22 cellular contexts compared by ENCODE assay signal in genomic region chr12:11446372-11446771, GRCh38. TPM values are rescaled to one million over a fixed set of nuclear protein-coding genes. Genes with fewer than 3 reads are reported as not detected.
"Had no signal": no experiment of that assay in that cellular context is flagged by ENCODE, and none has a peak within 500 bp of the region (broad histone marks: within the 10 kb centered on the region; RNA-seq: fewer than 3 reads in every experiment).

No MANE protein-coding gene starts in this region.

- H3K4me2 ChIP-seq: smooth muscle cell had no signal

- H3K36me3 Mint-ChIP-seq: activated naive CD8-positive, alpha-beta T cell treated with anti-CD3 and anti-CD28 coated beads, Interleukin-2, amount 10 ng/mL, durations not matched to agents 7 days and 5 days had no signal

- H3K9me3 Mint-ChIP-seq: effector memory CD8-positive, alpha-beta T cell; immature natural killer cell had no signal

- H3K4me1 ChIP-seq: heart left ventricle, prostate gland, transverse colon had no signal

- ATAC-seq: effector memory CD8-positive, alpha-beta T cell; heart left ventricle; right cardiac atrium; stimulated activated naive CD8-positive, alpha-beta T cell treated with anti-CD3 and anti-CD28 coated beads, Interleukin-15, Interleukin-2, amounts not matched to agents 100 U/mL and 50 U/mL, for 24 hours had no signal

- H3K9me3 ChIP-seq: heart left ventricle, prostate gland, transverse colon had no signal

- H3K27ac ChIP-seq: epithelial cell of prostate, heart left ventricle, prostate gland, transverse colon had no signal

- DNase-seq: activated CD4-positive, alpha-beta T cell treated with anti-CD3 and anti-CD28 coated beads, Interleukin-2, amount 50 U/mL, for 4 hours; activated CD4-positive, CD25-positive, alpha-beta regulatory T cell treated with anti-CD3 and anti-CD28 coated beads, Interleukin-2, amount 50 U/mL, for 72 hours; activated naive CD4-positive, alpha-beta T cell; activated naive CD8-positive, alpha-beta T cell treated with anti-CD3 and anti-CD28 coated beads, Interleukin-2, amount 10 ng/mL, durations not matched to agents 7 days and 5 days; activated T-cell treated with anti-CD3 and anti-CD28 coated beads for 4 hours; dermis blood vessel endothelial cell; effector memory CD8-positive, alpha-beta T cell; heart left ventricle; immature natural killer cell; right cardiac atrium; stimulated activated CD4-positive, alpha-beta T cell treated with anti-CD3 and anti-CD28 coated beads, Interleukin-4, amount 100 ng/mL, for 4 hours; stimulated activated CD8-positive, alpha-beta memory T cell treated with anti-CD3 and anti-CD28 coated beads, Interleukin-4, amount 100 ng/mL, for 48 hours; stimulated activated naive CD8-positive, alpha-beta T cell treated with anti-CD3 and anti-CD28 coated beads, Interleukin-15, Interleukin-2, amounts not matched to agents 100 U/mL and 50 U/mL, for 24 hours; transverse colon had no signal

- H3K27ac Mint-ChIP-seq: activated naive CD8-positive, alpha-beta T cell treated with anti-CD3 and anti-CD28 coated beads, Interleukin-2, amount 10 ng/mL, durations not matched to agents 7 days and 5 days; effector memory CD8-positive, alpha-beta T cell; immature natural killer cell had no signal

- H3K4me3 ChIP-seq: heart left ventricle, prostate gland, smooth muscle cell, transverse colon had no signal

- H3K36me3 ChIP-seq: heart left ventricle, prostate gland, transverse colon had no signal

- H3K4me1 Mint-ChIP-seq: activated naive CD8-positive, alpha-beta T cell treated with anti-CD3 and anti-CD28 coated beads, Interleukin-2, amount 10 ng/mL, durations not matched to agents 7 days and 5 days; immature natural killer cell had no signal

- H3K4me3 Mint-ChIP-seq: activated naive CD8-positive, alpha-beta T cell treated with anti-CD3 and anti-CD28 coated beads, Interleukin-2, amount 10 ng/mL, durations not matched to agents 7 days and 5 days; effector memory CD8-positive, alpha-beta T cell; immature natural killer cell had no signal

- H3K27me3 ChIP-seq: heart left ventricle, transverse colon had no signal

RNA-seq across cellular contexts. Expression of gene PRB2, which starts 51.0 kb away (rescaled TPM):
- total RNA-seq: activated naive CD8-positive, alpha-beta T cell treated with anti-CD3 and anti-CD28 coated beads, Interleukin-2, amount 10 ng/mL, durations not matched to agents 7 days and 5 days; cerebellum; dermis blood vessel endothelial cell; frontal cortex; heart left ventricle; mesenteric fat pad; osteoblast; prostate gland; right cardiac atrium; transverse colon had no signal
- polyA plus RNA-seq: heart left ventricle, immature natural killer cell, neural cell, right cardiac atrium, smooth muscle cell had no signal
